ENCODE assay signal across 1 cellular context in genomic region chr5:109688999-109689739, GRCh38.
TF ChIP-seq lines count a peak whose summit lies in the region.

No MANE protein-coding gene starts in this region.

TF ChIP-seq in K562, 482 proteins besides CTCF, POLR2A, EP300 and RAD21 (continued from another document and continues in another):
- TF ChIP-seq ARID3B (CRISPR knock-in tag; IDR thresholded peaks at IDR 0.05; ENCODE audit: borderline replicate concordance): no peak
- TF ChIP-seq YY1 (IDR thresholded peaks at IDR 0.05; ENCODE audit: borderline replicate concordance in 1 of 3, control insufficient read depth in 1 of 3, extremely low read depth in 1 of 3, insufficient read depth in 3 of 3, insufficient read length in 1 of 3, insufficient replicate concordance in 2 of 3, low read depth in 1 of 3, low read length in 2 of 3): peak in 2 of 3 experiments; percentile 75 to 83
- peak in 1 of 2 experiments; percentile 37; a peak in 1 of 4 replicates for TF ChIP-seq ETV6 (IDR thresholded peaks at IDR 0.05; ENCODE audit: borderline replicate concordance in 1 of 2, low read depth in 2 of 2, low read length in 1 of 2)
- no peak for TF ChIP-seq ETV6 (CRISPR knock-in tag; IDR thresholded peaks at IDR 0.05; ENCODE audit: borderline replicate concordance)
- TF ChIP-seq GABPA (tag; conservative IDR thresholded peaks at IDR 0.05; ENCODE audit: low read depth): peak; percentile 62
- 0 out of 2 replicates have a peak, but pooled peaks have one; percentile 83 for TF ChIP-seq CGGBP1 (CRISPR knock-in tag; IDR thresholded peaks at IDR 0.05)
- peak in 1 of 2 experiments; percentile 69; a peak in 2 of 4 replicates for TF ChIP-seq ZNF639 (CRISPR knock-in tag; conservative IDR thresholded peaks at IDR 0.05 in 1 of 2, IDR thresholded peaks at IDR 0.05 in 1 of 2)
- 0 out of 2 replicates have a peak, but pooled peaks have one; percentile 38 for TF ChIP-seq ZNF23 (CRISPR knock-in tag; IDR thresholded peaks at IDR 0.05)
- no peak for TF ChIP-seq ZNF76 (CRISPR knock-in tag; IDR thresholded peaks at IDR 0.05; ENCODE audit: borderline replicate concordance)
- TF ChIP-seq, protein P1, sequence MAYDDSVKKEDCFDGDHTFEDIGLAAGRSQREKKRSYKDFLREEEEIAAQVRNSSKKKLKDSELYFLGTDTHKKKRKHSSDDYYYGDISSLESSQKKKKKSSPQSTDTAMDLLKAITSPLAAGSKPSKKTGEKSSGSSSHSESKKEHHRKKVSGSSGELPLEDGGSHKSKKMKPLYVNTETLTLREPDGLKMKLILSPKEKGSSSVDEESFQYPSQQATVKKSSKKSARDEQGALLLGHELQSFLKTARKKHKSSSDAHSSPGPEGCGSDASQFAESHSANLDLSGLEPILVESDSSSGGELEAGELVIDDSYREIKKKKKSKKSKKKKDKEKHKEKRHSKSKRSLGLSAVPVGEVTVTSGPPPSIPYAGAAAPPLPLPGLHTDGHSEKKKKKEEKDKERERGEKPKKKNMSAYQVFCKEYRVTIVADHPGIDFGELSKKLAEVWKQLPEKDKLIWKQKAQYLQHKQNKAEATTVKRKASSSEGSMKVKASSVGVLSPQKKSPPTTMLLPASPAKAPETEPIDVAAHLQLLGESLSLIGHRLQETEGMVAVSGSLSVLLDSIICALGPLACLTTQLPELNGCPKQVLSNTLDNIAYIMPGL (CRISPR knock-in tag; IDR thresholded peaks at IDR 0.05): no peak; the same call in 1 of the 2 replicates
- peak; percentile 92 for TF ChIP-seq POLR2G (IDR thresholded peaks at IDR 0.05; ENCODE audit: low read depth, low read length)
- peak; percentile 86 for TF ChIP-seq CXXC5 (CRISPR knock-in tag; IDR thresholded peaks at IDR 0.05)
- TF ChIP-seq TAF1 (IDR thresholded peaks at IDR 0.05; ENCODE audit: control insufficient read depth, extremely low read depth, insufficient read depth, low read length, severe bottlenecking): peak; percentile 82
- no peak for TF ChIP-seq STAT6 (CRISPR knock-in tag; IDR thresholded peaks at IDR 0.05)
- TF ChIP-seq RBFOX2 (IDR thresholded peaks at IDR 0.05; ENCODE audit: low read depth, low read length): peak; percentile 89
- peak; percentile 19 for TF ChIP-seq CHD4 (IDR thresholded peaks at IDR 0.05; ENCODE audit: insufficient read depth, insufficient replicate concordance, low read depth, low read length, poor library complexity, severe bottlenecking)
- peak; percentile 77; the same call in 1 of the 2 replicates for TF ChIP-seq THRB (CRISPR knock-in tag; conservative IDR thresholded peaks at IDR 0.05)
- TF ChIP-seq NFYB (IDR thresholded peaks at IDR 0.05; ENCODE audit: extremely low read depth, insufficient read length): peak; percentile 60
- TF ChIP-seq ATF6 (CRISPR knock-in tag; IDR thresholded peaks at IDR 0.05): no peak
- TF ChIP-seq SP1 (CRISPR knock-in tag; IDR thresholded peaks at IDR 0.05): peak; percentile 64; the same call in 1 of the 2 replicates
- no peak; the same call in 1 of the 2 replicates for TF ChIP-seq ELF4 (CRISPR knock-in tag; IDR thresholded peaks at IDR 0.05)
- no peak for TF ChIP-seq NR2C1 (IDR thresholded peaks at IDR 0.05)
- no peak for TF ChIP-seq NR2C1 (tag; IDR thresholded peaks at IDR 0.05)
- TF ChIP-seq NR1H2 (CRISPR knock-in tag; IDR thresholded peaks at IDR 0.05): no peak
- TF ChIP-seq ZKSCAN1 (IDR thresholded peaks at IDR 0.05; ENCODE audit: low read depth, low read length): 0 out of 2 replicates have a peak, but pooled peaks have one; percentile 26
- TF ChIP-seq RB1 (IDR thresholded peaks at IDR 0.05; ENCODE audit: low read depth): peak; percentile 86
- TF ChIP-seq MCM5 (IDR thresholded peaks at IDR 0.05; ENCODE audit: low read depth): no peak
- TF ChIP-seq SMAD3 (CRISPR knock-in tag; conservative IDR thresholded peaks at IDR 0.05): no peak
- TF ChIP-seq PPARD (CRISPR knock-in tag; IDR thresholded peaks at IDR 0.05): no peak
- 0 out of 4 replicates have a peak, but pooled peaks of 1 of the 2 experiments have one; percentile 10 for TF ChIP-seq FOXK2 (conservative IDR thresholded peaks at IDR 0.05 in 1 of 2, IDR thresholded peaks at IDR 0.05 in 1 of 2; ENCODE audit: low read depth in 2 of 2)
- TF ChIP-seq PKNOX1 (IDR thresholded peaks at IDR 0.05): peak; percentile 50; the same call in 1 of the 2 replicates
- peak; percentile 83 for TF ChIP-seq CCNT2 (IDR thresholded peaks at IDR 0.05; ENCODE audit: borderline replicate concordance, extremely low read depth, insufficient read length, low read depth, low read length)
- peak; percentile 83 for TF ChIP-seq VEZF1 (CRISPR knock-in tag; IDR thresholded peaks at IDR 0.05)
- peak; percentile 75 for TF ChIP-seq POLR2B (IDR thresholded peaks at IDR 0.05; ENCODE audit: low read depth, partially characterized antibody)
- peak; percentile 30 for TF ChIP-seq TAF7 (tag; IDR thresholded peaks at IDR 0.05)
- TF ChIP-seq PHF8 (IDR thresholded peaks at IDR 0.05; ENCODE audit: borderline replicate concordance, low read length): peak; percentile 90
- no peak for TF ChIP-seq KDM4B (IDR thresholded peaks at IDR 0.05; ENCODE audit: borderline replicate concordance in 2 of 2, low read depth in 1 of 2)
- TF ChIP-seq ATF1 (CRISPR knock-in tag; IDR thresholded peaks at IDR 0.05): no peak
- TF ChIP-seq ATF1 (tag; IDR thresholded peaks at IDR 0.05): peak; percentile 78
- peak; percentile 59 for TF ChIP-seq TBP (optimal IDR thresholded peaks at IDR 0.05; ENCODE audit: low read depth, low read length)
- peak; percentile 45; the same call in 1 of the 2 replicates for TF ChIP-seq MTA3 (IDR thresholded peaks at IDR 0.05; ENCODE audit: borderline replicate concordance)
- TF ChIP-seq MAZ (CRISPR knock-in tag; conservative IDR thresholded peaks at IDR 0.05 in 1 of 2, IDR thresholded peaks at IDR 0.05 in 1 of 2): peak; percentile 62 to 84; a peak in 3 of 4 replicates
- peak; percentile 95 for TF ChIP-seq CTBP1 (IDR thresholded peaks at IDR 0.05; ENCODE audit: borderline replicate concordance)
- no peak for TF ChIP-seq E2F1 (CRISPR knock-in tag; IDR thresholded peaks at IDR 0.05)
- TF ChIP-seq NFXL1 (CRISPR knock-in tag; IDR thresholded peaks at IDR 0.05): no peak
- 0 out of 2 replicates have a peak, but pooled peaks have one; percentile 50 for TF ChIP-seq KLF6 (CRISPR knock-in tag; IDR thresholded peaks at IDR 0.05; ENCODE audit: borderline replicate concordance)
- 0 out of 2 replicates have a peak, but pooled peaks have one; percentile 17 for TF ChIP-seq HCFC1 (IDR thresholded peaks at IDR 0.05; ENCODE audit: low read depth, low read length)
- no peak for TF ChIP-seq MEIS2 (IDR thresholded peaks at IDR 0.05; ENCODE audit: partially characterized antibody)
- TF ChIP-seq PCBP1 (IDR thresholded peaks at IDR 0.05; ENCODE audit: low read depth, low read length, poor library complexity, severe bottlenecking): peak; percentile 63
- no peak for TF ChIP-seq ZNF197 (CRISPR knock-in tag; IDR thresholded peaks at IDR 0.05; ENCODE audit: low read depth)
